8 cellular contexts compared by ENCODE assay signal in genomic region chr19:3785938-3786824, GRCh38. TPM values are rescaled to one million over a fixed set of nuclear protein-coding genes. Genes with fewer than 3 reads are reported as not detected.
DNase-seq lines count a peak whose midpoint lies in the region; ATAC-seq and TF ChIP-seq lines count a peak whose summit lies in the region.

A gene with protein sequence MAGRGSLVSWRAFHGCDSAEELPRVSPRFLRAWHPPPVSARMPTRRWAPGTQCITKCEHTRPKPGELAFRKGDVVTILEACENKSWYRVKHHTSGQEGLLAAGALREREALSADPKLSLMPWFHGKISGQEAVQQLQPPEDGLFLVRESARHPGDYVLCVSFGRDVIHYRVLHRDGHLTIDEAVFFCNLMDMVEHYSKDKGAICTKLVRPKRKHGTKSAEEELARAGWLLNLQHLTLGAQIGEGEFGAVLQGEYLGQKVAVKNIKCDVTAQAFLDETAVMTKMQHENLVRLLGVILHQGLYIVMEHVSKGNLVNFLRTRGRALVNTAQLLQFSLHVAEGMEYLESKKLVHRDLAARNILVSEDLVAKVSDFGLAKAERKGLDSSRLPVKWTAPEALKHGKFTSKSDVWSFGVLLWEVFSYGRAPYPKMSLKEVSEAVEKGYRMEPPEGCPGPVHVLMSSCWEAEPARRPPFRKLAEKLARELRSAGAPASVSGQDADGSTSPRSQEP (minus strand): TSS chr19:3786381. CDS start chr19:3785135, 1,246 bp downstream.

- intact Hi-C loops in ascending aorta (cut with DNase I), result no loop called here

- H3K27ac ChIP-seq in RWPE2 (ENCODE audit: poor library complexity, severe bottlenecking) (no peak within 1 kb of the TSS), duodenal mucosa (ENCODE audit: low read depth, low read length) (no peak within 1 kb of the TSS), rectal smooth muscle tissue (ENCODE audit: low read depth, low read length) (no peak within 1 kb of the TSS), ascending aorta (no peak within 1 kb of the TSS)

- H3K4me3 ChIP-seq in GM08714 (ENCODE audit: low read length), result peak within 1 kb of the TSS; percentile 25; the same call in 1 of the 2 replicates
- H3K4me3 ChIP-seq in RWPE2 (ENCODE audit: severe bottlenecking), result peak within 1 kb of the TSS; percentile 37
- peak within 1 kb of the TSS; percentile 46 to 63 for H3K4me3 ChIP-seq in duodenal mucosa (ENCODE audit: low read depth in 1 of 2, low read length in 2 of 2)
- H3K4me3 ChIP-seq in rectal smooth muscle tissue (ENCODE audit: low read length), result peak within 1 kb of the TSS; percentile 44
- peak within 1 kb of the TSS in 1 of 2 donors; percentile 50 for H3K4me3 ChIP-seq in ascending aorta

- H3K9me3 ChIP-seq in RWPE2 (ENCODE audit: severe bottlenecking), result peaks cover 7% of the 10 kb centered on the region
- peaks cover 13 to 14% of the 10 kb centered on the region in 2 donors for H3K9me3 ChIP-seq in duodenal mucosa (ENCODE audit: control insufficient read depth in 1 of 2, low read length in 2 of 2)
- H3K9me3 ChIP-seq in ascending aorta, result peaks cover 12 to 17% of the 10 kb centered on the region in 2 donors

- H3K4me1 ChIP-seq in RWPE2 (ENCODE audit: insufficient read depth, poor library complexity, severe bottlenecking) (no peaks in the 10 kb centered on the region), duodenal mucosa (ENCODE audit: control insufficient read depth in 1 of 2, insufficient read depth in 2 of 2, low read length in 2 of 2) (peaks cover 0 to 4% of the 10 kb centered on the region in 2 donors), rectal smooth muscle tissue (ENCODE audit: control insufficient read depth, insufficient read depth, low read length) (no peaks in the 10 kb centered on the region), ascending aorta (no peaks in the 10 kb centered on the region)

- H3K27me3 ChIP-seq in RWPE2 (ENCODE audit: insufficient read depth, poor library complexity, severe bottlenecking) (peaks cover 10% of the 10 kb centered on the region), duodenal mucosa (ENCODE audit: control insufficient read depth in 1 of 2, insufficient read depth in 2 of 2, low read length in 2 of 2) (peaks cover 6 to 11% of the 10 kb centered on the region in 2 donors), rectal smooth muscle tissue (ENCODE audit: control insufficient read depth, insufficient read depth, low read length) (peaks cover 6% of the 10 kb centered on the region), ascending aorta (no peaks in the 10 kb centered on the region)

- DNase-seq in RWPE2 (ENCODE audit: low spot score) (no peak), amniotic stem cell (lab: John Stamatoyannopoulos, UW) (no peak), ascending aorta (ENCODE audit: low spot score in 2 of 2) (no peak)

- H3K9ac ChIP-seq in duodenal mucosa (ENCODE audit: low read depth in 1 of 2, low read length in 2 of 2) (no peak within 1 kb of the TSS), rectal smooth muscle tissue (ENCODE audit: low read length) (no peak within 1 kb of the TSS)

- 0 out of 3 replicates have a peak, but pooled peaks have one; percentile 7 for ATAC-seq in RWPE2 (ENCODE audit: low read depth)
- ATAC-seq in HG02678 (IDR thresholded peaks at IDR 0.05; ENCODE audit: unreplicated experiment), result no peak
- ATAC-seq in GM21390 (IDR thresholded peaks at IDR 0.05; ENCODE audit: unreplicated experiment), result no peak

- H3K36me3 ChIP-seq in RWPE2 (ENCODE audit: low read depth), result no peaks in the 10 kb centered on the region
- no peaks in the 10 kb centered on the region for H3K36me3 ChIP-seq in duodenal mucosa (ENCODE audit: control insufficient read depth in 1 of 2, insufficient read depth in 2 of 2, low read length in 2 of 2)
- no peaks in the 10 kb centered on the region for H3K36me3 ChIP-seq in rectal smooth muscle tissue (ENCODE audit: control insufficient read depth, insufficient read depth, low read length)
- no peaks in the 10 kb centered on the region for H3K36me3 ChIP-seq in ascending aorta

- no peak for TF ChIP-seq CTCF in RWPE2 (IDR thresholded peaks at IDR 0.05; ENCODE audit: poor library complexity, severe bottlenecking)
- no peak for TF ChIP-seq CTCF in ascending aorta (IDR thresholded peaks at IDR 0.05)

RNA-seq across cellular contexts. Expression of the gene that starts here (rescaled TPM):
- total RNA-seq in ascending aorta, result not detected
